In genomic region chr4:118993329-118993728, GRCh38 we compare ENCODE assay signal across 20 cellular contexts.
A peak's percentile ranks its signal among the peaks of the same experiment; 100 is the strongest.
DNase-seq lines count a peak whose midpoint lies in the region; ATAC-seq, FAIRE-seq and TF ChIP-seq lines count a peak whose summit lies in the region.
"Had no signal": no experiment of that assay in that cellular context is flagged by ENCODE, and none has a peak within 500 bp of the region (broad histone marks: within the 10 kb centered on the region; RNA-seq: fewer than 3 reads in every experiment).

No MANE protein-coding gene starts in this region.

- H3K4me3 Mint-ChIP-seq in naive thymus-derived CD4-positive, alpha-beta T cell, result no peak overlapping the region
- H3K4me3 Mint-ChIP-seq: CD8-positive, alpha-beta T cell had no signal

- TF ChIP-seq CTCF in D721Med (IDR thresholded peaks at IDR 0.05; ENCODE audit: insufficient read depth, missing control alignments) (no peak), pancreas (IDR thresholded peaks at IDR 0.05) (no peak)

- DNase-seq in D721Med (ENCODE audit: insufficient read length, low spot score) (no peak), pancreas (no peak)
- DNase-seq in activated CD4-positive, alpha-beta T cell treated with anti-CD3 and anti-CD28 coated beads, Interleukin-2, amount 50 U/mL, for 1 hour, result no peak
- DNase-seq in activated naive CD4-positive, alpha-beta T cell treated with Interleukin-2 at 50 U/mL for 16 hours, result no peak
- DNase-seq in naive thymus-derived CD4-positive, alpha-beta T cell, result no peak
- DNase-seq: CD8-positive, alpha-beta T cell; GDM1; NCI-H1092 treated with DMSO at 0.1 percent for 48 hours; NCI-H2081 treated with DMSO at 0.1 percent for 48 hours; NCI-H524; PC-9 had no signal

- no peak for ATAC-seq in pancreas
- no peak for ATAC-seq in GM21447 (IDR thresholded peaks at IDR 0.05; ENCODE audit: unreplicated experiment)
- no peak for ATAC-seq in naive thymus-derived CD4-positive, alpha-beta T cell
- ATAC-seq: CD8-positive, alpha-beta T cell; GM12878 had no signal

- peak overlapping the region; percentile 33 for H3K27ac ChIP-seq in duodenal mucosa (ENCODE audit: low read depth, low read length)
- H3K27ac ChIP-seq in pancreas, result no peak overlapping the region
- peak overlapping the region; percentile 87 for H3K27ac ChIP-seq in stomach smooth muscle (ENCODE audit: low read length)
- H3K27ac ChIP-seq in naive thymus-derived CD4-positive, alpha-beta T cell (ENCODE audit: low read depth, low read length), result no peak overlapping the region
- H3K27ac ChIP-seq: BLaER1, PC-9 had no signal

- intact Hi-C loops in pancreas (cut with DNase I), result no loop called here
- intact Hi-C loops in naive thymus-derived CD4-positive, alpha-beta T cell (cut with micrococcal nuclease), result no loop called here

- no peak overlapping the region for H3K4me3 ChIP-seq in duodenal mucosa (ENCODE audit: low read depth in 1 of 2, low read length in 2 of 2)
- no peak overlapping the region for H3K4me3 ChIP-seq in pancreas
- H3K4me3 ChIP-seq in stomach smooth muscle (ENCODE audit: low read length in 2 of 2), result no peak overlapping the region
- H3K4me3 ChIP-seq in naive thymus-derived CD4-positive, alpha-beta T cell (ENCODE audit: low read length), result no peak overlapping the region
- H3K4me3 ChIP-seq: BLaER1, GM12878, MG63, PC-9 had no signal

- H3K36me3 ChIP-seq in duodenal mucosa (ENCODE audit: control insufficient read depth in 1 of 2, insufficient read depth in 2 of 2, low read length in 2 of 2) (no peaks in the 10 kb centered on the region), pancreas (no peaks in the 10 kb centered on the region), stomach smooth muscle (ENCODE audit: control insufficient read depth in 2 of 2, insufficient read depth in 2 of 2, low read length in 2 of 2) (no peaks in the 10 kb centered on the region)
- H3K36me3 ChIP-seq in naive thymus-derived CD4-positive, alpha-beta T cell (ENCODE audit: control insufficient read depth in 2 of 3, insufficient read depth in 3 of 3, low read length in 3 of 3), result no peaks in the 10 kb centered on the region
- H3K36me3 ChIP-seq: BLaER1, MG63 had no signal

- POLR2A ChIA-PET in naive thymus-derived CD4-positive, alpha-beta T cell (lab: Charles Lee), result no interaction called here

- H3K4me1 Mint-ChIP-seq in naive thymus-derived CD4-positive, alpha-beta T cell, result peaks cover 0 to 6% (median 0%) of the 10 kb centered on the region in 7 donors

- CTCF ChIA-PET in naive thymus-derived CD4-positive, alpha-beta T cell (lab: Charles Lee), result no interaction called here

- no peaks in the 10 kb centered on the region for H3K9me3 Mint-ChIP-seq in naive thymus-derived CD4-positive, alpha-beta T cell
- H3K9me3 Mint-ChIP-seq: CD8-positive, alpha-beta T cell had no signal

- H3K27me3 Mint-ChIP-seq in naive thymus-derived CD4-positive, alpha-beta T cell, result peaks cover 0 to 11% (median 6%) of the 10 kb centered on the region in 5 donors

- no peaks in the 10 kb centered on the region for H3K36me3 Mint-ChIP-seq in naive thymus-derived CD4-positive, alpha-beta T cell
- H3K36me3 Mint-ChIP-seq: CD8-positive, alpha-beta T cell had no signal

- FAIRE-seq in D721Med (lab: Jason Lieb, UNC) (peak; percentile 16), pancreas (lab: Jason Lieb, UNC) (peak; percentile 26)
- FAIRE-seq: A204.1, GM12878, GM18507, H1 had no signal

- H3K4me1 ChIP-seq in duodenal mucosa (ENCODE audit: control insufficient read depth in 1 of 2, insufficient read depth in 2 of 2, low read length in 2 of 2), result no peaks in the 10 kb centered on the region
- H3K4me1 ChIP-seq in pancreas, result peaks cover 0 to 4% (median 0%) of the 10 kb centered on the region in 3 donors
- peaks cover 47% of the 10 kb centered on the region for H3K4me1 ChIP-seq in stomach smooth muscle (ENCODE audit: control insufficient read depth, insufficient read depth, low read length)
- H3K4me1 ChIP-seq in naive thymus-derived CD4-positive, alpha-beta T cell (ENCODE audit: control insufficient read depth in 2 of 2, insufficient read depth in 2 of 2, low read length in 2 of 2), result no peaks in the 10 kb centered on the region
- H3K4me1 ChIP-seq: BLaER1 had no signal

- H3K27ac Mint-ChIP-seq in naive thymus-derived CD4-positive, alpha-beta T cell, result no peak overlapping the region
- H3K27ac Mint-ChIP-seq: CD8-positive, alpha-beta T cell had no signal

- H3K9ac ChIP-seq in duodenal mucosa (ENCODE audit: low read depth in 1 of 2, low read length in 2 of 2), result no peak overlapping the region
- peak overlapping the region in 1 of 2 donors; percentile 13 for H3K9ac ChIP-seq in stomach smooth muscle (ENCODE audit: low read length in 2 of 2)
- H3K9ac ChIP-seq: BLaER1 had no signal

- H3K27me3 ChIP-seq in duodenal mucosa (ENCODE audit: control insufficient read depth in 1 of 2, insufficient read depth in 2 of 2, low read length in 2 of 2) (no peaks in the 10 kb centered on the region), pancreas (no peaks in the 10 kb centered on the region), stomach smooth muscle (ENCODE audit: control insufficient read depth in 1 of 2, insufficient read depth in 2 of 2, low read length in 2 of 2) (no peaks in the 10 kb centered on the region)
- no peaks in the 10 kb centered on the region for H3K27me3 ChIP-seq in naive thymus-derived CD4-positive, alpha-beta T cell (ENCODE audit: control insufficient read depth in 2 of 2, insufficient read depth in 2 of 2, low read length in 2 of 2)
- H3K27me3 ChIP-seq: BLaER1, MG63 had no signal

- H3K9me3 ChIP-seq in duodenal mucosa (ENCODE audit: control insufficient read depth in 1 of 2, low read length in 2 of 2), result no peaks in the 10 kb centered on the region
- no peaks in the 10 kb centered on the region for H3K9me3 ChIP-seq in pancreas
- H3K9me3 ChIP-seq in stomach smooth muscle (ENCODE audit: control insufficient read depth in 2 of 2, low read length in 2 of 2), result no peaks in the 10 kb centered on the region
- H3K9me3 ChIP-seq in naive thymus-derived CD4-positive, alpha-beta T cell (ENCODE audit: control insufficient read depth in 2 of 3, low read length in 3 of 3), result no peaks in the 10 kb centered on the region
- H3K9me3 ChIP-seq: BLaER1, MG63 had no signal

- WGBS in pancreas, 2 donors, result 77 to 78% methylated on average over 2 of the region's 2 CpGs

Comparison
In these comparisons a context has a peak if more than half of its experiments do, and no peak if none do; other contexts are left out.
1. H3K27ac ChIP-seq: peak in duodenal mucosa (single experiment) and stomach smooth muscle (single experiment); none in pancreas (0 of 4) and naive thymus-derived CD4-positive, alpha-beta T cell (single experiment).